In the genomic region with DNA sequence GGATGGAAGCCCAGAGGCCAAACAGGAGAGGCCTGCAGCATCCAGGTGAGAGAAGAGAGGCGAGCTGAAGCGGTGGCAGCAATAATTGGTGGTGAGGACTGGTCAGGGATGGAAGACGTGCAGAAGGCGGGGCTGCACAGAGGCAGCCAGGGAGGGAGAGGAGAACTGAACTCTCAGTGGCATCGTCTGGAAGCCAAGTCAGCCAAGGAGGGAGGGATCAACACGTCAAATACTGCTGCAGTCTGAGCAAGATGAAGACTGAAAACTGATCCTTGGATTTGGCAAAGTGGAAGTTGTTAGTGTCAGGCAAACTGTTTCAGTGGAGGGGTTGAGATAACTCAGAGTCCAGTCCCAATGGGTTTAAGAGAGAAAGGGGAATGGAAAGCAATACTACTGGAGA, we compare ENCODE assay signal across 14 cellular contexts.
DNase-seq lines count a peak whose midpoint lies in the region; ATAC-seq and TF ChIP-seq lines count a peak whose summit lies in the region.
"Had no signal": no experiment of that assay in that cellular context is flagged by ENCODE, and none has a peak within 500 bp of the region (broad histone marks: within the 10 kb centered on the region; RNA-seq: fewer than 3 reads in every experiment).

No MANE protein-coding gene starts in this region.

- POLR2A ChIA-PET in activated CD4-positive, alpha-beta T cell treated with anti-CD3 and anti-CD28 coated beads, Interleukin-2, amount 10 ng/mL, durations not matched to agents 7 days and 5 days (lab: Charles Lee), result no interaction called here

- no peak for ATAC-seq in stimulated activated naive B cell treated with anti-CD40 and anti-IgM and Interleukin-4, amounts not matched to agents 10 μg/mL and 1 μg/mL and 100 μg/mL, for 72 hours (replicated peaks)

- DNase-seq in colonic mucosa (peak; percentile 27), left kidney (ENCODE audit: low read depth, low spot score) (peak; percentile 30), NCI-H1436 (lab: John Stamatoyannopoulos, UW) (no peak), GF-D8 (lab: John Stamatoyannopoulos, UW) (no peak), trophoblast cell (no peak)
- no peak for DNase-seq in stimulated activated naive B cell treated with anti-CD40 and anti-IgM and Interleukin-4, amounts not matched to agents 10 μg/mL and 1 μg/mL and 100 μg/mL, for 72 hours
- no peak for DNase-seq in activated CD4-positive, alpha-beta T cell treated with anti-CD3 and anti-CD28 coated beads, Interleukin-2, amount 10 ng/mL, durations not matched to agents 7 days and 5 days
- DNase-seq: activated naive CD8-positive, alpha-beta T cell treated with anti-CD3 and anti-CD28 coated beads, Interleukin-2, amount 10 ng/mL, durations not matched to agents 7 days and 5 days; COR-L47; effector memory CD4-positive, alpha-beta T cell; hypothalamus; MG63; stomach had no signal

- H3K27ac Mint-ChIP-seq in IgD-negative memory B cell, result peak overlapping the region in 2 of 3 donors; percentile 47 to 48
- H3K27ac Mint-ChIP-seq in stimulated activated naive B cell treated with anti-CD40 and anti-IgM and Interleukin-4, amounts not matched to agents 10 μg/mL and 1 μg/mL and 100 μg/mL, for 72 hours, result peak overlapping the region; percentile 33
- H3K27ac Mint-ChIP-seq in activated CD4-positive, alpha-beta T cell treated with anti-CD3 and anti-CD28 coated beads, Interleukin-2, amount 10 ng/mL, durations not matched to agents 7 days and 5 days, result no peak overlapping the region
- H3K27ac Mint-ChIP-seq: activated naive CD8-positive, alpha-beta T cell treated with anti-CD3 and anti-CD28 coated beads, Interleukin-2, amount 10 ng/mL, durations not matched to agents 7 days and 5 days had no signal

- H3K27ac ChIP-seq in colonic mucosa (no peak overlapping the region), trophoblast cell (ENCODE audit: low read depth, low read length) (no peak overlapping the region)

- H4K8ac ChIP-seq in trophoblast cell (ENCODE audit: low read depth, low read length), result no peak overlapping the region

- H2BK120ac ChIP-seq in trophoblast cell (ENCODE audit: insufficient read depth, low read length, poor library complexity), result no peak overlapping the region

- no peaks in the 10 kb centered on the region for H3K4me1 ChIP-seq in colonic mucosa
- H3K4me1 ChIP-seq in trophoblast cell (ENCODE audit: control insufficient read depth in 1 of 2, insufficient read depth in 2 of 2, low read length in 2 of 2), result peaks cover 0 to 2% of the 10 kb centered on the region in 2 experiments

- H3K9ac ChIP-seq in colonic mucosa (ENCODE audit: low read depth in 2 of 2, low read length in 2 of 2) (no peak overlapping the region), trophoblast cell (ENCODE audit: low read length) (no peak overlapping the region)

- H3K9me3 Mint-ChIP-seq in IgD-negative memory B cell, result no peaks in the 10 kb centered on the region
- no peaks in the 10 kb centered on the region for H3K9me3 Mint-ChIP-seq in stimulated activated naive B cell treated with anti-CD40 and anti-IgM and Interleukin-4, amounts not matched to agents 10 μg/mL and 1 μg/mL and 100 μg/mL, for 72 hours
- H3K9me3 Mint-ChIP-seq in activated CD4-positive, alpha-beta T cell treated with anti-CD3 and anti-CD28 coated beads, Interleukin-2, amount 10 ng/mL, durations not matched to agents 7 days and 5 days, result peaks cover 4% of the 10 kb centered on the region
- H3K9me3 Mint-ChIP-seq: activated naive CD8-positive, alpha-beta T cell treated with anti-CD3 and anti-CD28 coated beads, Interleukin-2, amount 10 ng/mL, durations not matched to agents 7 days and 5 days had no signal

- H3K4me2 ChIP-seq in trophoblast cell (ENCODE audit: low read length), result no peak overlapping the region

- no peak overlapping the region for H4K12ac ChIP-seq in trophoblast cell (ENCODE audit: low read depth, low read length)

- no peak overlapping the region for H4K91ac ChIP-seq in trophoblast cell (ENCODE audit: low read depth, low read length)

- no peak overlapping the region for H2BK5ac ChIP-seq in trophoblast cell (ENCODE audit: low read depth, low read length, poor library complexity)

- no peak for TF ChIP-seq CTCF in colonic mucosa (IDR thresholded peaks at IDR 0.05)

- intact Hi-C loops in colonic mucosa (cut with DNase I), result no loop called here

- no peaks in the 10 kb centered on the region for H3K79me1 ChIP-seq in trophoblast cell (ENCODE audit: low read length)

- H3K9me3 ChIP-seq in colonic mucosa (no peaks in the 10 kb centered on the region), trophoblast cell (ENCODE audit: insufficient read depth, low read depth, low read length) (no peaks in the 10 kb centered on the region)
- H3K9me3 ChIP-seq: stomach had no signal

- H3K23ac ChIP-seq in trophoblast cell (ENCODE audit: low read length), result no peak overlapping the region

- no peak overlapping the region for H3K4ac ChIP-seq in trophoblast cell (ENCODE audit: low read depth, low read length)

- CTCF ChIA-PET in activated CD4-positive, alpha-beta T cell treated with anti-CD3 and anti-CD28 coated beads, Interleukin-2, amount 10 ng/mL, durations not matched to agents 7 days and 5 days (lab: Charles Lee), result no interaction called here

- H3K36me3 Mint-ChIP-seq in IgD-negative memory B cell, result peaks cover 4% of the 10 kb centered on the region
- peaks cover 28 to 43% of the 10 kb centered on the region in 2 donors for H3K36me3 Mint-ChIP-seq in stimulated activated naive B cell treated with anti-CD40 and anti-IgM and Interleukin-4, amounts not matched to agents 10 μg/mL and 1 μg/mL and 100 μg/mL, for 72 hours
- peaks cover 68% of the 10 kb centered on the region for H3K36me3 Mint-ChIP-seq in activated CD4-positive, alpha-beta T cell treated with anti-CD3 and anti-CD28 coated beads, Interleukin-2, amount 10 ng/mL, durations not matched to agents 7 days and 5 days (ENCODE audit: low read depth)

- no peak overlapping the region for H2AFZ ChIP-seq in trophoblast cell (ENCODE audit: insufficient read depth, low read length, poor library complexity)

- H2AK5ac ChIP-seq in trophoblast cell (ENCODE audit: low read length), result no peak overlapping the region

- H3K4me3 Mint-ChIP-seq in IgD-negative memory B cell, result no peak overlapping the region
- H3K4me3 Mint-ChIP-seq in stimulated activated naive B cell treated with anti-CD40 and anti-IgM and Interleukin-4, amounts not matched to agents 10 μg/mL and 1 μg/mL and 100 μg/mL, for 72 hours, result no peak overlapping the region
- H3K4me3 Mint-ChIP-seq in activated CD4-positive, alpha-beta T cell treated with anti-CD3 and anti-CD28 coated beads, Interleukin-2, amount 10 ng/mL, durations not matched to agents 7 days and 5 days, result no peak overlapping the region
- H3K4me3 Mint-ChIP-seq: activated naive CD8-positive, alpha-beta T cell treated with anti-CD3 and anti-CD28 coated beads, Interleukin-2, amount 10 ng/mL, durations not matched to agents 7 days and 5 days had no signal

- H2BK12ac ChIP-seq in trophoblast cell (ENCODE audit: low read length), result no peak overlapping the region

- no peaks in the 10 kb centered on the region for H3K79me2 ChIP-seq in trophoblast cell (ENCODE audit: control insufficient read depth, insufficient read depth, low read length, poor library complexity)

- no CpG with 5 or more reads among the region's 6 CpGs for WGBS in trophoblast cell (ENCODE audit: extremely low coverage, insufficient coverage, insufficient read length)

- H3K27me3 ChIP-seq in colonic mucosa (no peaks in the 10 kb centered on the region), trophoblast cell (ENCODE audit: insufficient read depth, low read length) (no peaks in the 10 kb centered on the region)
- H3K27me3 ChIP-seq: MG63, stomach had no signal

- H3K36me3 ChIP-seq in colonic mucosa, result no peaks in the 10 kb centered on the region
- H3K36me3 ChIP-seq in trophoblast cell (ENCODE audit: control insufficient read depth in 1 of 2, insufficient read depth in 2 of 2, low read length in 2 of 2), result peaks cover 12 to 18% of the 10 kb centered on the region in 2 experiments

- H3K18ac ChIP-seq in trophoblast cell (ENCODE audit: low read length), result no peak overlapping the region

- peaks cover 1 to 20% (median 17%) of the 10 kb centered on the region in 3 donors for H3K4me1 Mint-ChIP-seq in IgD-negative memory B cell
- peaks cover 5 to 12% of the 10 kb centered on the region in 2 donors for H3K4me1 Mint-ChIP-seq in stimulated activated naive B cell treated with anti-CD40 and anti-IgM and Interleukin-4, amounts not matched to agents 10 μg/mL and 1 μg/mL and 100 μg/mL, for 72 hours
- peaks cover 31% of the 10 kb centered on the region for H3K4me1 Mint-ChIP-seq in activated CD4-positive, alpha-beta T cell treated with anti-CD3 and anti-CD28 coated beads, Interleukin-2, amount 10 ng/mL, durations not matched to agents 7 days and 5 days

- H3K4me3 ChIP-seq in colonic mucosa, result no peak overlapping the region
- H3K4me3 ChIP-seq in trophoblast cell (ENCODE audit: low read depth, low read length), result no peak overlapping the region
- H3K4me3 ChIP-seq: MG63, stomach had no signal

- H3K14ac ChIP-seq in trophoblast cell (ENCODE audit: low read length), result no peak overlapping the region

- H3K27me3 Mint-ChIP-seq in IgD-negative memory B cell, result no peaks in the 10 kb centered on the region
- no peaks in the 10 kb centered on the region for H3K27me3 Mint-ChIP-seq in stimulated activated naive B cell treated with anti-CD40 and anti-IgM and Interleukin-4, amounts not matched to agents 10 μg/mL and 1 μg/mL and 100 μg/mL, for 72 hours
- no peaks in the 10 kb centered on the region for H3K27me3 Mint-ChIP-seq in activated CD4-positive, alpha-beta T cell treated with anti-CD3 and anti-CD28 coated beads, Interleukin-2, amount 10 ng/mL, durations not matched to agents 7 days and 5 days
- H3K27me3 Mint-ChIP-seq: activated naive CD8-positive, alpha-beta T cell treated with anti-CD3 and anti-CD28 coated beads, Interleukin-2, amount 10 ng/mL, durations not matched to agents 7 days and 5 days had no signal

Comparison
In these comparisons a context has a peak if more than half of its experiments do, and no peak if none do; other contexts are left out.
1. DNase-seq: peak in colonic mucosa (single experiment) and left kidney (single experiment); none in stimulated activated naive B cell treated with anti-CD40 and anti-IgM and Interleukin-4, amounts not matched to agents 10 μg/mL and 1 μg/mL and 100 μg/mL, for 72 hours (single experiment), NCI-H1436 (single experiment), activated CD4-positive, alpha-beta T cell treated with anti-CD3 and anti-CD28 coated beads, Interleukin-2, amount 10 ng/mL, durations not matched to agents 7 days and 5 days (single experiment), GF-D8 (single experiment) and trophoblast cell (0 of 2).